In genomic region chr1:165289556-165289955, GRCh38 we compare ENCODE assay signal across 18 cellular contexts.
"Had no signal": no experiment of that assay in that cellular context is flagged by ENCODE, and none has a peak within 500 bp of the region (broad histone marks: within the 10 kb centered on the region; RNA-seq: fewer than 3 reads in every experiment).

No MANE protein-coding gene starts in this region.

- DNase-seq: activated CD4-positive, alpha-beta T cell treated with anti-CD3 and anti-CD28 coated beads, Interleukin-2, amount 50 U/mL, for 4 hours; activated CD4-positive, CD25-positive, alpha-beta regulatory T cell treated with anti-CD3 and anti-CD28 coated beads, Interleukin-2, amount 50 U/mL, for 72 hours; activated naive CD4-positive, alpha-beta T cell treated with anti-CD3 and anti-CD28 coated beads for 36 hours; activated naive CD8-positive, alpha-beta T cell treated with anti-CD3 and anti-CD28 coated beads, Interleukin-2, amount 50 U/mL, for 24 hours; cerebellar nuclear complex; effector CD8-positive, alpha-beta T cell; esophagus squamous epithelium; hypothalamus; left ventricle myocardium superior; naive thymus-derived CD4-positive, alpha-beta T cell; ovary; sigmoid colon; spleen; stimulated activated naive CD8-positive, alpha-beta T cell treated with anti-CD3 and anti-CD28 coated beads, Interleukin-15, amount 100 ng/mL, for 72 hours; upper lobe of left lung had no signal

- H3K4me3 Mint-ChIP-seq: activated naive CD4-positive, alpha-beta T cell treated with anti-CD3 and anti-CD28 coated beads for 36 hours; activated naive CD8-positive, alpha-beta T cell treated with anti-CD3 and anti-CD28 coated beads, Interleukin-2, amount 50 U/mL, for 24 hours; memory B cell; naive thymus-derived CD4-positive, alpha-beta T cell; stimulated activated naive CD8-positive, alpha-beta T cell treated with anti-CD3 and anti-CD28 coated beads, Interleukin-15, amount 100 ng/mL, for 72 hours had no signal

- H3K9me3 Mint-ChIP-seq: activated naive CD4-positive, alpha-beta T cell treated with anti-CD3 and anti-CD28 coated beads for 36 hours; activated naive CD8-positive, alpha-beta T cell treated with anti-CD3 and anti-CD28 coated beads, Interleukin-2, amount 50 U/mL, for 24 hours; activated T-helper 2 cell treated with anti-CD3 and anti-CD28 coated beads, Interferon-gamma antibody, Interleukin-2, Interleukin-4, amounts not matched to agents 10 μg/mL and 5 μg/mL and 100 μg/mL, durations not matched to agents 14 hours and 24 hours and 36 hours; memory B cell; naive thymus-derived CD4-positive, alpha-beta T cell; stimulated activated naive CD8-positive, alpha-beta T cell treated with anti-CD3 and anti-CD28 coated beads, Interleukin-15, amount 100 ng/mL, for 72 hours had no signal

- H3K36me3 Mint-ChIP-seq: memory B cell; naive thymus-derived CD4-positive, alpha-beta T cell had no signal

- H3K27ac Mint-ChIP-seq: activated naive CD4-positive, alpha-beta T cell treated with anti-CD3 and anti-CD28 coated beads for 36 hours; activated naive CD8-positive, alpha-beta T cell treated with anti-CD3 and anti-CD28 coated beads, Interleukin-2, amount 50 U/mL, for 24 hours; activated T-helper 2 cell treated with anti-CD3 and anti-CD28 coated beads, Interferon-gamma antibody, Interleukin-2, Interleukin-4, amounts not matched to agents 10 μg/mL and 5 μg/mL and 100 μg/mL, durations not matched to agents 14 hours and 24 hours and 36 hours; memory B cell; naive thymus-derived CD4-positive, alpha-beta T cell; stimulated activated naive CD8-positive, alpha-beta T cell treated with anti-CD3 and anti-CD28 coated beads, Interleukin-15, amount 100 ng/mL, for 72 hours had no signal

- H3K4me1 Mint-ChIP-seq: activated naive CD8-positive, alpha-beta T cell treated with anti-CD3 and anti-CD28 coated beads, Interleukin-2, amount 50 U/mL, for 24 hours; memory B cell; naive thymus-derived CD4-positive, alpha-beta T cell; stimulated activated naive CD8-positive, alpha-beta T cell treated with anti-CD3 and anti-CD28 coated beads, Interleukin-15, amount 100 ng/mL, for 72 hours had no signal

- FAIRE-seq: endothelial cell of umbilical vein had no signal

- ATAC-seq: activated naive CD8-positive, alpha-beta T cell treated with anti-CD3 and anti-CD28 coated beads, Interleukin-2, amount 50 U/mL, for 24 hours; left ventricle myocardium superior; naive thymus-derived CD4-positive, alpha-beta T cell; stimulated activated naive CD8-positive, alpha-beta T cell treated with anti-CD3 and anti-CD28 coated beads, Interleukin-15, amount 100 ng/mL, for 72 hours had no signal
